Comparison of ENCODE assay signal across 8 cellular contexts in the genomic region with DNA sequence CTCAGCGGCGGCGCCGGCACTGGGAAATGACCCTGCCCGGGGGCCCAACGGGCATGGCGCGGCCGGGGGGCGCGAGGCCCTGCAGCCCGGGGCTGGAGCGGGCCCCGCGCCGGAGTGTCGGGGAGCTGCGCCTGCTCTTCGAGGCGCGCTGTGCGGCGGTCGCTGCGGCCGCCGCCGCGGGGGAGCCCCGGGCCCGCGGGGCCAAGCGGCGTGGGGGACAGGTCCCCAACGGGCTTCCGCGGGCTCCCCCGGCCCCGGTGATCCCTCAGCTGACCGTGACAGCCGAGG.
DNase-seq lines count a peak whose midpoint lies in the region; ATAC-seq and TF ChIP-seq lines count a peak whose summit lies in the region.

No MANE protein-coding gene starts in this region.

- ATAC-seq in HG03066 (IDR thresholded peaks at IDR 0.05; ENCODE audit: low read depth, unreplicated experiment), result peak; percentile 18
- peak; percentile 31 for ATAC-seq in central memory CD8-positive, alpha-beta T cell (replicated peaks; ENCODE audit: extremely low read depth, poor library complexity, severe bottlenecking)
- ATAC-seq in HG03139 (IDR thresholded peaks at IDR 0.05; ENCODE audit: unreplicated experiment), result no peak
- ATAC-seq in activated naive CD8-positive, alpha-beta T cell treated with anti-CD3 and anti-CD28 coated beads, Interleukin-2, amount 50 U/mL, for 24 hours, result no peak

- H3K9me3 Mint-ChIP-seq in central memory CD8-positive, alpha-beta T cell, result no peaks in the 10 kb centered on the region
- H3K9me3 Mint-ChIP-seq in activated naive CD8-positive, alpha-beta T cell treated with anti-CD3 and anti-CD28 coated beads, Interleukin-2, amount 50 U/mL, for 24 hours, result no peaks in the 10 kb centered on the region

- no peak for TF ChIP-seq CTCF in GM06990 (IDR thresholded peaks at IDR 0.05; ENCODE audit: insufficient read depth, low read length, poor library complexity, severe bottlenecking)
- TF ChIP-seq CTCF in neutrophil (IDR thresholded peaks at IDR 0.05), result no peak

- peak overlapping the region; percentile 64 for H3K4me3 Mint-ChIP-seq in central memory CD8-positive, alpha-beta T cell
- no peak overlapping the region for H3K4me3 Mint-ChIP-seq in activated naive CD8-positive, alpha-beta T cell treated with anti-CD3 and anti-CD28 coated beads, Interleukin-2, amount 50 U/mL, for 24 hours

- no peak overlapping the region for H3K27ac ChIP-seq in neutrophil

- DNase-seq in GM06990 (ENCODE audit: extremely low read depth, insufficient read length), result no peak
- DNase-seq in central memory CD8-positive, alpha-beta T cell (ENCODE audit: low spot score in 2 of 2), result no peak
- no peak for DNase-seq in stimulated activated CD4-positive, alpha-beta T cell treated with anti-CD3 and anti-CD28 coated beads, Interleukin-4, amount 100 ng/mL, for 1 hour
- DNase-seq in DMS153 (lab: John Stamatoyannopoulos, UW), result no peak
- DNase-seq in activated naive CD8-positive, alpha-beta T cell treated with anti-CD3 and anti-CD28 coated beads, Interleukin-2, amount 50 U/mL, for 24 hours, result no peak

- no peaks in the 10 kb centered on the region for H3K36me3 ChIP-seq in GM06990 (ENCODE audit: control insufficient read depth, insufficient read depth, low read length)
- no peaks in the 10 kb centered on the region for H3K36me3 ChIP-seq in neutrophil

- no peaks in the 10 kb centered on the region for H3K9me3 ChIP-seq in neutrophil

- peaks cover 3% of the 10 kb centered on the region for H3K36me3 Mint-ChIP-seq in central memory CD8-positive, alpha-beta T cell (ENCODE audit: insufficient read depth)
- H3K36me3 Mint-ChIP-seq in activated naive CD8-positive, alpha-beta T cell treated with anti-CD3 and anti-CD28 coated beads, Interleukin-2, amount 50 U/mL, for 24 hours (ENCODE audit: low read depth), result no peaks in the 10 kb centered on the region

- H3K27ac Mint-ChIP-seq in central memory CD8-positive, alpha-beta T cell (ENCODE audit: low read depth), result no peak overlapping the region
- H3K27ac Mint-ChIP-seq in activated naive CD8-positive, alpha-beta T cell treated with anti-CD3 and anti-CD28 coated beads, Interleukin-2, amount 50 U/mL, for 24 hours, result no peak overlapping the region

- H3K4me3 ChIP-seq in GM06990 (replicated peaks; ENCODE audit: low read depth, low read length) (peak overlapping the region; percentile 61), neutrophil (ENCODE audit: low read depth in 1 of 2, low read length in 1 of 2) (peak overlapping the region; percentile 67 to 79)

- H3K4me1 Mint-ChIP-seq in central memory CD8-positive, alpha-beta T cell, result peaks cover 15% of the 10 kb centered on the region
- H3K4me1 Mint-ChIP-seq in activated naive CD8-positive, alpha-beta T cell treated with anti-CD3 and anti-CD28 coated beads, Interleukin-2, amount 50 U/mL, for 24 hours, result peaks cover 43% of the 10 kb centered on the region

- H3K4me1 ChIP-seq in neutrophil (ENCODE audit: control insufficient read depth in 1 of 2, insufficient read depth in 1 of 2, low read depth in 1 of 2, low read length in 1 of 2), result peaks cover 27 to 32% of the 10 kb centered on the region in 2 experiments

- no peaks in the 10 kb centered on the region; the same call in 1 of the 2 replicates for H3K27me3 ChIP-seq in GM06990 (replicated peaks; ENCODE audit: control insufficient read depth, insufficient read depth, low read length)
- peaks cover 90% of the 10 kb centered on the region for H3K27me3 ChIP-seq in neutrophil

- H3K27me3 Mint-ChIP-seq in central memory CD8-positive, alpha-beta T cell, result peaks cover 47% of the 10 kb centered on the region
- peaks cover 52% of the 10 kb centered on the region for H3K27me3 Mint-ChIP-seq in activated naive CD8-positive, alpha-beta T cell treated with anti-CD3 and anti-CD28 coated beads, Interleukin-2, amount 50 U/mL, for 24 hours

Comparison
In these comparisons a context has a peak if more than half of its experiments do, and no peak if none do; other contexts are left out.
1. ATAC-seq: peak in HG03066 (single experiment) and central memory CD8-positive, alpha-beta T cell (single experiment); none in HG03139 (single experiment) and activated naive CD8-positive, alpha-beta T cell treated with anti-CD3 and anti-CD28 coated beads, Interleukin-2, amount 50 U/mL, for 24 hours (single experiment).